In genomic region chr11:26331911-26332571, GRCh38 we compare ENCODE assay signal across 9 cellular contexts. TPM values are rescaled to one million over a fixed set of nuclear protein-coding genes. Genes with fewer than 3 reads are reported as not detected.
A peak's percentile ranks its signal among the peaks of the same experiment; 100 is the strongest.
DNase-seq lines count a peak whose midpoint lies in the region; ATAC-seq and TF ChIP-seq lines count a peak whose summit lies in the region.
"Had no signal": no experiment of that assay in that cellular context is flagged by ENCODE, and none has a peak within 500 bp of the region (broad histone marks: within the 10 kb centered on the region; RNA-seq: fewer than 3 reads in every experiment).

Gene ANO3 (plus strand): TSS chr11:26332130. CDS start chr11:26332276, 146 bp downstream.

- H3K9ac ChIP-seq in muscle layer of colon (ENCODE audit: low read length) (no peak within 1 kb of the TSS), Karpas-422 (ENCODE audit: low read length) (no peak within 1 kb of the TSS)
- H3K9ac ChIP-seq: BLaER1 had no signal

- no peaks in the 10 kb centered on the region for H3K9me3 ChIP-seq in muscle layer of colon (ENCODE audit: low read length)
- no peaks in the 10 kb centered on the region for H3K9me3 ChIP-seq in Karpas-422 (ENCODE audit: low read length)
- H3K9me3 ChIP-seq: BLaER1 had no signal

- CTCF ChIA-PET in RWPE1 (lab: Yijun Ruan, JAX): interaction anchor here (0.6 to 0.7 kb wide), 3 partner anchors 32 to 1001 kb away, joined by 3 to 4 read pairs (median 3); no protein-coding TSS in a partner anchor

- H3K4me2 ChIP-seq in Karpas-422 (ENCODE audit: low read depth, low read length, poor library complexity, severe bottlenecking): no peak within 1 kb of the TSS
- H3K4me2 ChIP-seq: BLaER1 had no signal

- no peak for TF ChIP-seq POLR2A in erythroblast (IDR thresholded peaks at IDR 0.05; ENCODE audit: low read length)

- no peaks in the 10 kb centered on the region for H3K79me2 ChIP-seq in Karpas-422 (ENCODE audit: low read length)

- H3K9me2 ChIP-seq in Karpas-422 (replicated peaks; ENCODE audit: insufficient read depth, low read length): no peaks in the 10 kb centered on the region

- POLR2A ChIA-PET in RWPE1 (lab: Yijun Ruan, JAX; ENCODE audit: low non-redundant PET): no interaction called here

- TF ChIP-seq CTCF in RWPE1 (conservative IDR thresholded peaks at IDR 0.05; ENCODE audit: low read depth): peak; percentile 53

- H3K4me1 ChIP-seq in muscle layer of colon (ENCODE audit: insufficient read depth, low read length): peaks cover 3% of the 10 kb centered on the region
- H3K4me1 ChIP-seq in Karpas-422 (ENCODE audit: low read length): no peaks in the 10 kb centered on the region

- H3K27ac ChIP-seq in RWPE1: no peak within 1 kb of the TSS
- H3K27ac ChIP-seq in muscle layer of colon (ENCODE audit: low read depth, low read length): no peak within 1 kb of the TSS
- H3K27ac ChIP-seq in Karpas-422 (ENCODE audit: low read length): no peak within 1 kb of the TSS
- H3K27ac ChIP-seq: BLaER1 had no signal

- no peaks in the 10 kb centered on the region for H4K20me1 ChIP-seq in Karpas-422 (ENCODE audit: insufficient read depth, low read depth, low read length)
- H4K20me1 ChIP-seq: BLaER1 had no signal

- H3K27me3 ChIP-seq in muscle layer of colon (ENCODE audit: control insufficient read depth in 1 of 2, insufficient read depth in 2 of 2, low read length in 2 of 2): no peaks in the 10 kb centered on the region
- no peaks in the 10 kb centered on the region for H3K27me3 ChIP-seq in Karpas-422 (ENCODE audit: low read length)
- H3K27me3 ChIP-seq: BLaER1 had no signal

- peak; percentile 96 for ATAC-seq in GM21737 (IDR thresholded peaks at IDR 0.05; ENCODE audit: unreplicated experiment)

- peak within 1 kb of the TSS; percentile 7 to 25 for H3K4me3 ChIP-seq in muscle layer of colon (ENCODE audit: low read depth in 1 of 2, low read length in 2 of 2)
- H3K4me3 ChIP-seq in Karpas-422 (ENCODE audit: low read length): no peak within 1 kb of the TSS
- H3K4me3 ChIP-seq: BLaER1 had no signal

- H2AFZ ChIP-seq in Karpas-422 (ENCODE audit: low read length): no peak within 1 kb of the TSS

- DNase-seq in NCI-H446 (lab: John Stamatoyannopoulos, UW) (peak; percentile 22 to 58), NCI-H446 treated with DMSO at 0.1 percent for 48 hours (lab: John Stamatoyannopoulos, UW) (no peak), HuH-7.5 (ENCODE audit: low spot score) (peak; percentile 56), RWPE1 (ENCODE audit: low spot score) (peak; percentile 80), erythroblast (lab: John Stamatoyannopoulos, UW) (peak; percentile 14 to 26), Karpas-422 (no peak)

- H3K36me3 ChIP-seq in muscle layer of colon (ENCODE audit: insufficient read depth, low read length): no peaks in the 10 kb centered on the region
- H3K36me3 ChIP-seq in Karpas-422 (ENCODE audit: insufficient read depth, low read length): no peaks in the 10 kb centered on the region
- H3K36me3 ChIP-seq: BLaER1 had no signal

RNA-seq across cellular contexts. Expression of gene ANO3, which starts in this region (rescaled TPM):
- not detected in 2 replicates for total RNA-seq in Karpas-422 (2014; rRNA removed; shearing (Covaris generic); ENCODE audit: low replicate concordance)

Comparison
In these comparisons a context has a peak if more than half of its experiments do, and no peak if none do; other contexts are left out.
1. DNase-seq: peak in NCI-H446 (2 of 2), HuH-7.5 (single experiment), RWPE1 (single experiment) and erythroblast (2 of 2); none in NCI-H446 treated with DMSO at 0.1 percent for 48 hours (single experiment) and Karpas-422 (single experiment).